In genomic region chr1:153636312-153636711, GRCh38 we compare ENCODE assay signal across 16 cellular contexts. TPM values are rescaled to one million over a fixed set of nuclear protein-coding genes. Genes with fewer than 3 reads are reported as not detected.
A peak's percentile ranks its signal among the peaks of the same experiment; 100 is the strongest.
DNase-seq lines count a peak whose midpoint lies in the region; ATAC-seq, FAIRE-seq and TF ChIP-seq lines count a peak whose summit lies in the region.
"Had no signal": no experiment of that assay in that cellular context is flagged by ENCODE, and none has a peak within 500 bp of the region (broad histone marks: within the 10 kb centered on the region; RNA-seq: fewer than 3 reads in every experiment).

No MANE protein-coding gene starts in this region.

- H3K36me3 ChIP-seq in BLaER1 (peaks cover 61% of the 10 kb centered on the region), GM23248 (ENCODE audit: low read depth) (peaks cover 54% of the 10 kb centered on the region), K562 (ENCODE audit: control insufficient read depth, insufficient read depth, low read length) (peaks cover 58% of the 10 kb centered on the region), neural cell (ENCODE audit: insufficient read depth, low read length) (peaks cover 11% of the 10 kb centered on the region), mesendoderm (ENCODE audit: control insufficient read depth, insufficient read depth, low read length) (peaks cover 21% of the 10 kb centered on the region), transverse colon (peaks cover 0 to 51% (median 25%) of the 10 kb centered on the region in 4 donors)

- no peaks in the 10 kb centered on the region for H3K9me2 ChIP-seq in GM23248 (ENCODE audit: insufficient read depth)
- no peaks in the 10 kb centered on the region for H3K9me2 ChIP-seq in neural cell (ENCODE audit: insufficient read depth, low read length)

- H4K5ac ChIP-seq in mesendoderm (ENCODE audit: low read length) = no peak overlapping the region

- H4K20me1 ChIP-seq in BLaER1 (peaks cover 39% of the 10 kb centered on the region; the same call in 1 of the 2 replicates), GM23248 (ENCODE audit: insufficient read depth) (no peaks in the 10 kb centered on the region), K562 (replicated peaks; ENCODE audit: control insufficient read depth, insufficient read depth, low read length) (no peaks in the 10 kb centered on the region; the same call in 1 of the 2 replicates), neural cell (ENCODE audit: insufficient read depth) (no peaks in the 10 kb centered on the region)

- no peaks in the 10 kb centered on the region for H3K9me1 ChIP-seq in K562 (ENCODE audit: control insufficient read depth, insufficient read depth, low read length)

- WGBS in GM23248 (ENCODE audit: low coverage in 1 of 2, low lambda C conversion rate in 2 of 2, missing lambda C conversion rate in 2 of 2), 2 experiments = 96 to 98% methylated on average over 9 of the region's 9 CpGs
- WGBS in K562 (ENCODE audit: insufficient coverage, low coverage, missing lambda C conversion rate) = 97% methylated on average over 9 of the region's 9 CpGs
- no CpG with 5 or more reads among the region's 9 CpGs for WGBS in mesendoderm (ENCODE audit: extremely low coverage, insufficient coverage, low lambda C conversion rate)
- WGBS in transverse colon (ENCODE audit: low coverage in 1 of 2), 2 donors = 85 to 91% methylated on average over 7 to 9 of the region's 9 CpGs

- peaks cover 50% of the 10 kb centered on the region for H3K4me1 ChIP-seq in BLaER1
- 0 out of 2 replicates have a peak, but pooled peaks cover 8% of the 10 kb centered on the region for H3K4me1 ChIP-seq in GM23248 (ENCODE audit: insufficient read depth)
- H3K4me1 ChIP-seq in K562 (replicated peaks in 1 of 2; ENCODE audit: control insufficient read depth in 2 of 2, insufficient read depth in 2 of 2, low read length in 2 of 2) = peaks cover 10 to 13% of the 10 kb centered on the region in 2 experiments; a peak in 4 of 5 replicates
- H3K4me1 ChIP-seq in mesendoderm (ENCODE audit: control insufficient read depth, low read depth, low read length) = no peaks in the 10 kb centered on the region
- peaks cover 20 to 54% (median 39%) of the 10 kb centered on the region in 4 donors for H3K4me1 ChIP-seq in transverse colon

- DNase-seq in GM23248 = no peak
- no peak for DNase-seq in K562 (ENCODE audit: extremely low read depth in 1 of 4, low spot score in 3 of 4)
- DNase-seq in effector CD4-positive, alpha-beta T cell = no peak
- no peak for DNase-seq in HEK293T (ENCODE audit: extremely low spot score)
- DNase-seq in mesendoderm = no peak
- no peak for DNase-seq in transverse colon
- DNase-seq: activated CD4-positive, CD25-positive, alpha-beta regulatory T cell; activated naive CD8-positive, alpha-beta T cell treated with anti-CD3 and anti-CD28 coated beads, Interleukin-2, amount 10 ng/mL, durations not matched to agents 7 days and 5 days; cortex of kidney; islet precursor cell; NCI-H1417; NCI-H774; nucleus accumbens had no signal

- TF ChIP-seq POLR2A in K562 (conservative IDR thresholded peaks at IDR 0.05) (no peak), transverse colon (IDR thresholded peaks at IDR 0.05) (no peak)

- intact Hi-C loops in K562 (cut with micrococcal nuclease) = no loop called here
- intact Hi-C loops in transverse colon (cut with DNase I; ENCODE audit: low total_unique reads) = no loop called here

- H3K4me3 ChIP-seq in BLaER1 = no peak overlapping the region
- 0 out of 2 replicates have a peak overlapping the region, but pooled peaks have one; percentile 100 for H3K4me3 ChIP-seq in GM23248
- no peak overlapping the region for H3K4me3 ChIP-seq in K562
- peak overlapping the region; percentile 79 for H3K4me3 ChIP-seq in neural cell (ENCODE audit: low read length)
- H3K4me3 ChIP-seq in mesendoderm (ENCODE audit: low read length) = no peak overlapping the region
- H3K4me3 ChIP-seq in transverse colon = no peak overlapping the region
- H3K4me3 ChIP-seq: SJSA1 had no signal

- H3K23ac ChIP-seq in mesendoderm (ENCODE audit: low read length) = no peak overlapping the region

- H3K9ac ChIP-seq in BLaER1 (no peak overlapping the region), GM23248 (no peak overlapping the region), K562 (ENCODE audit: insufficient read depth in 1 of 2, low read depth in 2 of 2, low read length in 2 of 2) (peak overlapping the region in 1 of 2 experiments; percentile 70; a peak in 1 of 4 replicates), neural cell (ENCODE audit: low read length) (no peak overlapping the region), mesendoderm (ENCODE audit: low read length) (no peak overlapping the region)

- no peak overlapping the region for H3K18ac ChIP-seq in mesendoderm (ENCODE audit: low read length)

- H3F3A ChIP-seq in GM23248 (ENCODE audit: insufficient read depth) (peaks cover 22% of the 10 kb centered on the region; the same call in 1 of the 2 replicates), neural cell (ENCODE audit: insufficient read depth, low read length, poor library complexity, severe bottlenecking) (no peaks in the 10 kb centered on the region)

- POLR2A ChIA-PET in K562 (lab: Yijun Ruan, JAX) (interaction anchor here (0.9 to 11.6 kb wide), 2 partner anchors 9 to 13 kb away, joined by 3 to 205 read pairs; partner anchors contain the start of gene S100A13), HEK293T (lab: Yijun Ruan, JAX) (interaction anchor here (1.6 kb wide), 1 partner anchor 9 kb away, joined by 7 read pairs; the partner anchor contains the start of gene S100A13)

- TF ChIP-seq RAD21 in K562 (CRISPR knock-in tag; conservative IDR thresholded peaks at IDR 0.05 in 1 of 2, IDR thresholded peaks at IDR 0.05 in 1 of 2) (no peak), neural cell (conservative IDR thresholded peaks at IDR 0.05) (no peak)

- H2BK120ac ChIP-seq in mesendoderm (ENCODE audit: low read depth, low read length) = no peak overlapping the region

- H3K27me3 ChIP-seq in BLaER1 (no peaks in the 10 kb centered on the region), GM23248 (replicated peaks; ENCODE audit: insufficient read depth) (no peaks in the 10 kb centered on the region), K562 (ENCODE audit: control insufficient read depth in 2 of 2, insufficient read depth in 2 of 2, low read length in 2 of 2) (no peaks in the 10 kb centered on the region), neural cell (ENCODE audit: insufficient read depth, low read depth, low read length) (no peaks in the 10 kb centered on the region), mesendoderm (ENCODE audit: insufficient read depth, low read length, poor library complexity) (no peaks in the 10 kb centered on the region), transverse colon (no peaks in the 10 kb centered on the region)
- H3K27me3 ChIP-seq: SJSA1 had no signal

- H3K9me3 ChIP-seq in BLaER1 (no peaks in the 10 kb centered on the region), GM23248 (ENCODE audit: low read depth) (no peaks in the 10 kb centered on the region), K562 (replicated peaks; ENCODE audit: control insufficient read depth, insufficient read depth, low read depth, low read length) (no peaks in the 10 kb centered on the region), neural cell (ENCODE audit: low read length) (no peaks in the 10 kb centered on the region), transverse colon (no peaks in the 10 kb centered on the region)
- H3K9me3 ChIP-seq: SJSA1 had no signal

- TF ChIP-seq CTCF in K562 (IDR thresholded peaks at IDR 0.05 in 2 of 3, conservative IDR thresholded peaks at IDR 0.05 in 1 of 3; ENCODE audit: insufficient read depth in 2 of 3, low read depth in 1 of 3, low read length in 3 of 3) = no peak
- TF ChIP-seq CTCF in neural cell (IDR thresholded peaks at IDR 0.05; ENCODE audit: poor library complexity, severe bottlenecking) = no peak
- no peak for TF ChIP-seq CTCF in transverse colon (IDR thresholded peaks at IDR 0.05)

- no peak overlapping the region for H3K4ac ChIP-seq in mesendoderm (ENCODE audit: low read depth, low read length)

- H3K27ac ChIP-seq in BLaER1 (no peak overlapping the region), GM23248 (no peak overlapping the region), K562 (ENCODE audit: extremely low read depth, low read depth, low read length) (no peak overlapping the region), neural cell (ENCODE audit: low read length) (no peak overlapping the region), mesendoderm (ENCODE audit: low read depth, low read length) (no peak overlapping the region), transverse colon (peak overlapping the region in 1 of 4 donors; percentile 98)
- H3K27ac ChIP-seq: SJSA1 had no signal

- CTCF ChIA-PET in K562 (lab: Yijun Ruan, JAX; ENCODE audit: low intra/inter-chr PET ratio) (no interaction called here), HEK293T (lab: Yijun Ruan, JAX) (no interaction called here)

- ATAC-seq in K562 = no peak

- in situ Hi-C loops in GM23248 (cut with MboI) = no loop called here
- in situ Hi-C loops in K562 (cut with MboI) = no loop called here
- in situ Hi-C loops in transverse colon (cut with MboI; ENCODE audit: low pct_ligation_motif_present in 1 of 4, low pct_unique_long_range_greater_than_20kb in 1 of 4, low sequenced_read_pairs in 3 of 4) = no loop called here

- peaks cover 17% of the 10 kb centered on the region for H3K79me1 ChIP-seq in mesendoderm (ENCODE audit: low read length)

- H4K8ac ChIP-seq in mesendoderm (ENCODE audit: low read depth, low read length) = no peak overlapping the region

- BruUV-seq in K562 (replicated peaks; lab: Mats Ljungman, UMichigan) = no TSS peak

- H3K79me2 ChIP-seq in GM23248 (ENCODE audit: insufficient read depth) (peaks cover 73% of the 10 kb centered on the region), K562 (ENCODE audit: control insufficient read depth, insufficient read depth, low read length) (peaks cover 57% of the 10 kb centered on the region), neural cell (replicated peaks; ENCODE audit: insufficient read depth, low read length) (peaks cover 36% of the 10 kb centered on the region), mesendoderm (ENCODE audit: control insufficient read depth, insufficient read depth, low read length) (peaks cover 31% of the 10 kb centered on the region)

- H3K4me2 ChIP-seq in BLaER1 (peak overlapping the region; percentile 92), GM23248 (ENCODE audit: unreplicated experiment) (no peak overlapping the region), K562 (ENCODE audit: insufficient read depth, low read length) (peak overlapping the region; percentile 88; the same call in 1 of the 2 replicates), neural cell (ENCODE audit: low read length) (no peak overlapping the region), mesendoderm (ENCODE audit: low read length) (no peak overlapping the region)

- H3K56ac ChIP-seq in mesendoderm (ENCODE audit: low read length) = no peak overlapping the region

- no peak for FAIRE-seq in K562 (lab: Jason Lieb, UNC)

- no peak overlapping the region for H2AK5ac ChIP-seq in mesendoderm (ENCODE audit: low read length)

- TF ChIP-seq EP300 in K562 (IDR thresholded peaks at IDR 0.05; ENCODE audit: low read length) = no peak
- no peak for TF ChIP-seq EP300 in neural cell (conservative IDR thresholded peaks at IDR 0.05; ENCODE audit: poor library complexity, severe bottlenecking)
- no peak for TF ChIP-seq EP300 in transverse colon (IDR thresholded peaks at IDR 0.05; ENCODE audit: low read depth)

- no peak overlapping the region for H2BK15ac ChIP-seq in mesendoderm (replicated peaks; ENCODE audit: low read depth)

- no peak overlapping the region for H2BK5ac ChIP-seq in mesendoderm (ENCODE audit: low read length)

- H2AFZ ChIP-seq in GM23248 (no peak overlapping the region), K562 (ENCODE audit: low read depth, low read length) (no peak overlapping the region), neural cell (ENCODE audit: low read depth, low read length) (no peak overlapping the region)

RNA-seq across cellular contexts. Expression of gene CHTOP, which starts 2.4 kb away (rescaled TPM):
- 26.9 and 37.8 TPM in 2 replicates for total RNA-seq in GM23248 (2014; rRNA removed; shearing (Covaris generic))
- 42.2 and 44.2 TPM in 2 replicates for polyA plus RNA-seq in GM23248 (2016; fragmentation: Nextera tagmentation; extraction: Ambion mirVana)
- 128 and 182 TPM in 2 replicates for total RNA-seq in K562 (2011; cell fraction: chromatin; rRNA removed; ENCODE audit: low replicate concordance)
- total RNA-seq in K562 (2011; cell fraction: nucleolus; rRNA removed) = 86.2 and 96.9 TPM in 2 replicates
- total RNA-seq in K562 (2011; cell fraction: nucleoplasm; rRNA removed) = 171 and 245 TPM in 2 replicates
- 60.8 and 75.6 TPM in 2 replicates for total RNA-seq in K562 (2014; rRNA removed)
- total RNA-seq in K562 (2014; rRNA removed; fragmentation: Illumina TruSeq; extraction: Trizol) = 53.0 and 54.8 TPM in 2 replicates
- total RNA-seq in K562 (2015; rRNA removed; fragmentation: Illumina TruSeq; extraction: Trizol) = 57.2 and 60.4 TPM in 2 replicates
- total RNA-seq in K562 (2021) = 79.2 and 79.6 TPM in 2 replicates
- 82.7 and 91.8 TPM in 2 replicates for polyA plus RNA-seq in K562 (2011; rRNA removed)
- 56.0 and 71.7 TPM in 2 replicates for polyA plus RNA-seq in K562 (2011; cell fraction: cytosol; rRNA removed)
- polyA plus RNA-seq in K562 (2011; cell fraction: nucleus; rRNA removed) = 78.6 and 81.6 TPM in 2 replicates
- polyA plus RNA-seq in K562 (2012) = 59.7 and 63.1 TPM in 2 replicates
- 68.2 and 68.3 TPM in 2 replicates for polyA plus RNA-seq in K562 (2014; fragmentation: Illumina TruSeq; extraction: Trizol)
- polyA plus RNA-seq in K562 (2014; fragmentation: Nextera tagmentation; extraction: Ambion mirVana) = 10 to 100 TPM; 10.2 to 10.3 TPM
- 87.8 and 94.0 TPM in 2 replicates for polyA plus RNA-seq in K562 (2014; rRNA removed)
- 67.2 and 81.2 TPM in 2 replicates for polyA minus RNA-seq in K562 (2011; rRNA and poly(A)+ RNA removed)
- 25.4 and 25.8 TPM in 2 replicates for polyA minus RNA-seq in K562 (2011; cell fraction: cytosol; rRNA and poly(A)+ RNA removed)
- 61.4 and 84.9 TPM in 2 replicates for polyA minus RNA-seq in K562 (2011; cell fraction: nucleus; rRNA and poly(A)+ RNA removed)
- polyA plus RNA-seq in neural cell = 159 and 168 TPM in 2 replicates
- polyA minus RNA-seq in neural cell = 115 and 132 TPM in 2 replicates
- polyA plus RNA-seq in mesendoderm (2013, experiment 1 of 2) = 88.9 TPM
- 88.2 TPM for polyA plus RNA-seq in mesendoderm (2013, experiment 2 of 2)
- total RNA-seq in transverse colon = 10 to 100 TPM; 35.2 to 86.1 (median 65.2) TPM

RNA-seq across cellular contexts. Expression of gene S100A1, which starts 8.1 kb away (rescaled TPM):
- not detected in 2 replicates for total RNA-seq in GM23248 (2014; rRNA removed; shearing (Covaris generic))
- polyA plus RNA-seq in GM23248 (2016; fragmentation: Nextera tagmentation; extraction: Ambion mirVana) = 0.30 TPM in 1 of 2 replicates, not detected in the other
- 3.4 and 6.9 TPM in 2 replicates for total RNA-seq in K562 (2011; cell fraction: chromatin; rRNA removed; ENCODE audit: low replicate concordance)
- total RNA-seq in K562 (2011; cell fraction: nucleolus; rRNA removed) = 4.8 and 6.3 TPM in 2 replicates
- 5.9 and 8.4 TPM in 2 replicates for total RNA-seq in K562 (2011; cell fraction: nucleoplasm; rRNA removed)
- 16.1 and 22.4 TPM in 2 replicates for total RNA-seq in K562 (2014; rRNA removed)
- 4.6 and 5.7 TPM in 2 replicates for total RNA-seq in K562 (2014; rRNA removed; fragmentation: Illumina TruSeq; extraction: Trizol)
- 7.9 TPM in 2 replicates for total RNA-seq in K562 (2015; rRNA removed; fragmentation: Illumina TruSeq; extraction: Trizol)
- total RNA-seq in K562 (2021) = 12.7 and 14.1 TPM in 2 replicates
- 27.3 and 30.1 TPM in 2 replicates for polyA plus RNA-seq in K562 (2011; rRNA removed)
- polyA plus RNA-seq in K562 (2011; cell fraction: cytosol; rRNA removed) = 46.4 and 48.5 TPM in 2 replicates
- polyA plus RNA-seq in K562 (2011; cell fraction: nucleus; rRNA removed) = 10.6 and 11.0 TPM in 2 replicates
- 27.9 and 39.5 TPM in 2 replicates for polyA plus RNA-seq in K562 (2012)
- 14.4 and 15.0 TPM in 2 replicates for polyA plus RNA-seq in K562 (2014; fragmentation: Illumina TruSeq; extraction: Trizol)
- polyA plus RNA-seq in K562 (2014; fragmentation: Nextera tagmentation; extraction: Ambion mirVana) = under 1 TPM; 0.44 to 0.53 TPM
- 24.4 and 27.1 TPM in 2 replicates for polyA plus RNA-seq in K562 (2014; rRNA removed)
- polyA minus RNA-seq in K562 (2011; rRNA and poly(A)+ RNA removed) = 12.5 and 25.6 TPM in 2 replicates
- 11.0 and 12.5 TPM in 2 replicates for polyA minus RNA-seq in K562 (2011; cell fraction: cytosol; rRNA and poly(A)+ RNA removed)
- 2.2 and 4.4 TPM in 2 replicates for polyA minus RNA-seq in K562 (2011; cell fraction: nucleus; rRNA and poly(A)+ RNA removed)
- not detected in 2 replicates for polyA plus RNA-seq in neural cell
- polyA minus RNA-seq in neural cell = not detected in 2 replicates
- 0.29 TPM for polyA plus RNA-seq in mesendoderm (2013, experiment 1 of 2)
- polyA plus RNA-seq in mesendoderm (2013, experiment 2 of 2) = 0.32 TPM
- 1 to 10 TPM in 2 of 4 donors, not detected in 2; 3.7 to 4.4 TPM for total RNA-seq in transverse colon
- total RNA-seq: activated naive CD8-positive, alpha-beta T cell treated with anti-CD3 and anti-CD28 coated beads, Interleukin-2, amount 10 ng/mL, durations not matched to agents 7 days and 5 days had no signal

RNA-seq across cellular contexts. Expression of gene S100A13, which starts 9.0 kb away (rescaled TPM):
- 127 and 159 TPM in 2 replicates for total RNA-seq in GM23248 (2014; rRNA removed; shearing (Covaris generic))
- polyA plus RNA-seq in GM23248 (2016; fragmentation: Nextera tagmentation; extraction: Ambion mirVana) (540 and 552 TPM in 2 replicates), K562 (2011; rRNA removed) (82.1 and 112 TPM in 2 replicates), K562 (2014; fragmentation: Illumina TruSeq; extraction: Trizol) (46.5 and 51.4 TPM in 2 replicates), K562 (2014; fragmentation: Nextera tagmentation; extraction: Ambion mirVana) (100 to 1,000 TPM; 128 to 129 TPM), K562 (2014; rRNA removed) (101 and 114 TPM in 2 replicates), neural cell (2.0 and 2.1 TPM in 2 replicates)
- 24.7 and 50.2 TPM in 2 replicates for total RNA-seq in K562 (2011; cell fraction: chromatin; rRNA removed; ENCODE audit: low replicate concordance)
- 28.6 and 31.2 TPM in 2 replicates for total RNA-seq in K562 (2011; cell fraction: nucleolus; rRNA removed)
- 27.3 and 31.8 TPM in 2 replicates for total RNA-seq in K562 (2011; cell fraction: nucleoplasm; rRNA removed)
- total RNA-seq in K562 (2014; rRNA removed) (48.8 and 58.0 TPM in 2 replicates), K562 (2014; rRNA removed; fragmentation: Illumina TruSeq; extraction: Trizol) (45.6 and 53.8 TPM in 2 replicates), K562 (2015; rRNA removed; fragmentation: Illumina TruSeq; extraction: Trizol) (46.5 and 49.2 TPM in 2 replicates), K562 (2021) (41.9 and 43.3 TPM in 2 replicates), transverse colon (10 to 100 TPM; 33.8 to 67.8 (median 45.5) TPM)
- polyA plus RNA-seq in K562 (2011; cell fraction: cytosol; rRNA removed) = 76.6 and 95.8 TPM in 2 replicates
- 77.0 and 81.9 TPM in 2 replicates for polyA plus RNA-seq in K562 (2011; cell fraction: nucleus; rRNA removed)
- 90.6 and 94.3 TPM in 2 replicates for polyA plus RNA-seq in K562 (2012)
- 26.7 and 43.1 TPM in 2 replicates for polyA minus RNA-seq in K562 (2011; rRNA and poly(A)+ RNA removed)
- 9.8 and 13.9 TPM in 2 replicates for polyA minus RNA-seq in K562 (2011; cell fraction: cytosol; rRNA and poly(A)+ RNA removed)
- polyA minus RNA-seq in K562 (2011; cell fraction: nucleus; rRNA and poly(A)+ RNA removed) = 8.0 and 9.2 TPM in 2 replicates
- 1.5 TPM in 1 of 2 replicates, not detected in the other for polyA minus RNA-seq in neural cell
- polyA plus RNA-seq in mesendoderm (2013, experiment 1 of 2) = 68.1 TPM
- 65.7 TPM for polyA plus RNA-seq in mesendoderm (2013, experiment 2 of 2)

RNA-seq across cellular contexts. Expression of gene S100A14, which starts 20.2 kb away (rescaled TPM):
- total RNA-seq in GM23248 (2014; rRNA removed; shearing (Covaris generic)) = 2.1 TPM in 1 of 2 replicates, not detected in the other
- polyA plus RNA-seq in GM23248 (2016; fragmentation: Nextera tagmentation; extraction: Ambion mirVana) = 0.31 and 0.32 TPM in 2 replicates
- 0.51 TPM in 1 of 2 replicates, not detected in the other for total RNA-seq in K562 (2011; cell fraction: chromatin; rRNA removed; ENCODE audit: low replicate concordance)
- total RNA-seq in K562 (2011; cell fraction: nucleolus; rRNA removed) = 1.5 TPM in 1 of 2 replicates, not detected in the other
- total RNA-seq in K562 (2011; cell fraction: nucleoplasm; rRNA removed) = not detected in 2 replicates
- total RNA-seq in K562 (2014; rRNA removed) = 0.41 TPM in 1 of 2 replicates, not detected in the other
- total RNA-seq in K562 (2014; rRNA removed; fragmentation: Illumina TruSeq; extraction: Trizol) = 0.15 TPM in 1 of 2 replicates, not detected in the other
- total RNA-seq in K562 (2015; rRNA removed; fragmentation: Illumina TruSeq; extraction: Trizol) = not detected in 2 replicates
- 0.24 and 0.25 TPM in 2 replicates for total RNA-seq in K562 (2021)
- polyA plus RNA-seq in K562 (2011; rRNA removed) = 0.24 TPM in 1 of 2 replicates, not detected in the other
- polyA plus RNA-seq in K562 (2011; cell fraction: cytosol; rRNA removed) = 0.07 and 0.21 TPM in 2 replicates
- polyA plus RNA-seq in K562 (2011; cell fraction: nucleus; rRNA removed) = 0.27 and 0.64 TPM in 2 replicates
- polyA plus RNA-seq in K562 (2012) = 0.15 and 0.20 TPM in 2 replicates
- polyA plus RNA-seq in K562 (2014; fragmentation: Illumina TruSeq; extraction: Trizol) = 0.52 TPM in 1 of 2 replicates, not detected in the other
- polyA plus RNA-seq in K562 (2014; fragmentation: Nextera tagmentation; extraction: Ambion mirVana) = under 1 TPM in 1 of 2 experiments, not detected in 1; 0.10 TPM
- 0.59 and 0.64 TPM in 2 replicates for polyA plus RNA-seq in K562 (2014; rRNA removed)
- polyA minus RNA-seq in K562 (2011; rRNA and poly(A)+ RNA removed) = 0.21 TPM in 1 of 2 replicates, not detected in the other
- not detected in 2 replicates for polyA minus RNA-seq in K562 (2011; cell fraction: cytosol; rRNA and poly(A)+ RNA removed)
- not detected in 2 replicates for polyA minus RNA-seq in K562 (2011; cell fraction: nucleus; rRNA and poly(A)+ RNA removed)
- not detected in 2 replicates for polyA plus RNA-seq in neural cell
- not detected in 2 replicates for polyA minus RNA-seq in neural cell
- polyA plus RNA-seq in mesendoderm (2013, experiment 1 of 2) = 2.4 TPM
- 2.6 TPM for polyA plus RNA-seq in mesendoderm (2013, experiment 2 of 2)
- total RNA-seq in transverse colon = 100 to 1,000 TPM; 134 to 514 (median 437) TPM
- total RNA-seq: activated naive CD8-positive, alpha-beta T cell treated with anti-CD3 and anti-CD28 coated beads, Interleukin-2, amount 10 ng/mL, durations not matched to agents 7 days and 5 days; SJSA1 had no signal

RNA-seq across cellular contexts. Expression of gene SNAPIN, which starts 22.2 kb away (rescaled TPM):
- total RNA-seq in GM23248 (2014; rRNA removed; shearing (Covaris generic)) = 50.2 and 70.5 TPM in 2 replicates
- polyA plus RNA-seq in GM23248 (2016; fragmentation: Nextera tagmentation; extraction: Ambion mirVana) = 82.1 and 83.8 TPM in 2 replicates
- 8.7 and 14.0 TPM in 2 replicates for total RNA-seq in K562 (2011; cell fraction: chromatin; rRNA removed; ENCODE audit: low replicate concordance)
- total RNA-seq in K562 (2011; cell fraction: nucleolus; rRNA removed) = 14.8 and 16.6 TPM in 2 replicates
- 14.4 and 14.7 TPM in 2 replicates for total RNA-seq in K562 (2011; cell fraction: nucleoplasm; rRNA removed)
- 36.0 and 36.7 TPM in 2 replicates for total RNA-seq in K562 (2014; rRNA removed)
- total RNA-seq in K562 (2014; rRNA removed; fragmentation: Illumina TruSeq; extraction: Trizol) = 26.5 and 27.8 TPM in 2 replicates
- total RNA-seq in K562 (2015; rRNA removed; fragmentation: Illumina TruSeq; extraction: Trizol) = 31.3 and 32.3 TPM in 2 replicates
- 24.6 and 26.6 TPM in 2 replicates for total RNA-seq in K562 (2021)
- 32.8 and 36.8 TPM in 2 replicates for polyA plus RNA-seq in K562 (2011; rRNA removed)
- 36.0 and 39.1 TPM in 2 replicates for polyA plus RNA-seq in K562 (2011; cell fraction: cytosol; rRNA removed)
- polyA plus RNA-seq in K562 (2011; cell fraction: nucleus; rRNA removed) = 25.2 and 27.6 TPM in 2 replicates
- polyA plus RNA-seq in K562 (2012) = 28.4 and 30.6 TPM in 2 replicates
- polyA plus RNA-seq in K562 (2014; fragmentation: Illumina TruSeq; extraction: Trizol) = 33.5 and 42.4 TPM in 2 replicates
- polyA plus RNA-seq in K562 (2014; fragmentation: Nextera tagmentation; extraction: Ambion mirVana) = 10 to 100 TPM; 11.2 to 15.8 TPM
- polyA plus RNA-seq in K562 (2014; rRNA removed) = 42.4 and 43.9 TPM in 2 replicates
- 10.2 and 10.5 TPM in 2 replicates for polyA minus RNA-seq in K562 (2011; rRNA and poly(A)+ RNA removed)
- polyA minus RNA-seq in K562 (2011; cell fraction: cytosol; rRNA and poly(A)+ RNA removed) = 3.1 and 9.0 TPM in 2 replicates
- polyA minus RNA-seq in K562 (2011; cell fraction: nucleus; rRNA and poly(A)+ RNA removed) = 5.9 and 8.8 TPM in 2 replicates
- polyA plus RNA-seq in neural cell = 86.2 and 100.0 TPM in 2 replicates
- polyA minus RNA-seq in neural cell = 48.5 and 49.9 TPM in 2 replicates
- polyA plus RNA-seq in mesendoderm (2013, experiment 1 of 2) = 19.9 TPM
- 21.5 TPM for polyA plus RNA-seq in mesendoderm (2013, experiment 2 of 2)
- 10 to 100 TPM; 10.5 to 38.4 (median 27.4) TPM for total RNA-seq in transverse colon

Comparison
In these comparisons a context has a peak if more than half of its experiments do, and no peak if none do; other contexts are left out.
1. H3K4me2 ChIP-seq: peak in BLaER1 (single experiment) and K562 (single experiment); none in GM23248 (single experiment), neural cell (single experiment) and mesendoderm (single experiment).
2. H3K4me3 ChIP-seq: peak in GM23248 (single experiment) and neural cell (single experiment); none in BLaER1 (single experiment), K562 (single experiment), mesendoderm (single experiment) and transverse colon (0 of 4).